In the genomic region with DNA sequence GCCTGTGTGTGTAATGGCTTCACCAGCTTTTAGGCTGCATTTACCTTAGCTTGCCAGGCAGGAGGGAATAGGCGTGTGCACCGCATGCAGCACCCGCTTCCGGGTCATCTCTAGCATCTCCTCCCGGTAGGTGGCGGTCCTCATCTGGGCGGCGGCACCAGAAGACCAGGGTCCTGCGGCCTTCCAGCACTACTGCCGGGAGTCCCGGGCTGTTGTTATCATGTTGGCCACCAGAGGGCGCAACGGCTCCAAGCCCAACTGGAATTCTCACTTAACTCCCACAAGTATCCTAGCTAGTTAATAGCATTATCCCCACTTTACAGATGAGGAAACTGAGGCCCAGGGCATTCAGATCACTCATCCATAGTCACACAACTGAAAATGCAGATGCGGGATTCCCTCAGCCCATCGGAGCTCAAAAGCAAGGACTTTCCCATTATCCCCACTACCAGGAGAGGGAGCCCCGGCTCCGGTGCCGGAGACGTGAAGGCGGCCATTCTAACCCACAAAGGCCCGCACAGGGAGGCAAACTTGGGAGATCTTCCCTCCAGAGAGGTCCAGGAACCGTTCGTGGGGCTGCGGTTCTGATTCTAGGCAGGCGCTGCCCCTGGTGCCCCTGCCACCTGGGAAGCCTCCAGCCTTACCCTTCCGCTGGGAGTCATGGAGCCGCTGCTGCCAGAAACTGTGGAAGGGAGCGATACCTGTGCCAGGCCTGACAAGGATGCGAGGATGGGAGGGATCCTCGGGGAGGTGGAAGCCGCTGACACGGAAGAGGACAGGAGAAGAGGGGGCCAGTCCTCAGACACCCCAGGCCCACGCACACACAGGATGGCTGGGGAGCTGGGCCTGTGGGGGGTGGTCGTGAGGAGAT, we compare ENCODE assay signal across 9 cellular contexts. TPM values are rescaled to one million over a fixed set of nuclear protein-coding genes. Genes with fewer than 3 reads are reported as not detected.
DNase-seq lines count a peak whose midpoint lies in the region; ATAC-seq, FAIRE-seq and TF ChIP-seq lines count a peak whose summit lies in the region.
"Had no signal": no experiment of that assay in that cellular context is flagged by ENCODE, and none has a peak within 500 bp of the region (broad histone marks: within the 10 kb centered on the region; RNA-seq: fewer than 3 reads in every experiment).

No MANE protein-coding gene starts in this region.

- no peaks in the 10 kb centered on the region for H3K9me3 Mint-ChIP-seq in chondrocyte (ENCODE audit: low read depth)

- intact Hi-C loops in HepG2 (cut with micrococcal nuclease; ENCODE audit: unreplicated experiment): loop anchor here (5.0 kb wide), 2 partner anchors 152 to 227 kb away; no protein-coding TSS in a partner anchor

- no peak overlapping the region for H3K27ac ChIP-seq in HepG2 (ENCODE audit: extremely low read length, insufficient read depth, low read length)
- H3K27ac ChIP-seq: skin epidermis had no signal

- peak; percentile 77 for TF ChIP-seq RAD21 in HepG2 (CRISPR knock-in tag; IDR thresholded peaks at IDR 0.05)

- in situ Hi-C loops in HepG2 (cut with HindIII; ENCODE audit: extremely low pct_ligation_motif_present, low pct_unique_long_range_greater_than_20kb): loop anchor here (5.0 to 10.0 kb wide), 3 partner anchors 48 to 230 kb away; no protein-coding TSS in a partner anchor

- H3K4me3 ChIP-seq in HepG2 (replicated peaks in 1 of 3; ENCODE audit: insufficient read depth in 1 of 3, low read depth in 2 of 3, low read length in 3 of 3): no peak overlapping the region
- H3K4me3 ChIP-seq: skin epidermis had no signal

- POLR2A ChIA-PET in HepG2 (lab: Yijun Ruan, JAX): no interaction called here

- no peak for TF ChIP-seq POLR2A in HepG2 (IDR thresholded peaks at IDR 0.05; ENCODE audit: insufficient read depth in 1 of 2, low read depth in 2 of 2, low read length in 2 of 2)

- peaks cover 9% of the 10 kb centered on the region for H3K27me3 Mint-ChIP-seq in chondrocyte (ENCODE audit: low read depth)

- H3K4me2 ChIP-seq in HepG2 (ENCODE audit: low read depth, low read length): no peak overlapping the region; the same call in 1 of the 2 replicates

- H3K9ac ChIP-seq in HepG2 (ENCODE audit: insufficient read depth, low read depth, low read length): no peak overlapping the region

- H3K36me3 ChIP-seq in HepG2 (replicated peaks in 1 of 2; ENCODE audit: control insufficient read depth in 1 of 2, insufficient read depth in 2 of 2, low read length in 2 of 2): no peaks in the 10 kb centered on the region

- no peaks in the 10 kb centered on the region for H3K79me2 ChIP-seq in HepG2 (ENCODE audit: insufficient read depth, low read length)

- DNase-seq in NCI-H187 (lab: John Stamatoyannopoulos, UW): peak; percentile 27 to 33
- DNase-seq in NCI-H187 treated with DMSO at 0.1 percent for 48 hours (lab: John Stamatoyannopoulos, UW): no peak
- DNase-seq in NCI-H510A (lab: John Stamatoyannopoulos, UW): peak; percentile 61
- peak; percentile 34 for DNase-seq in activated CD4-positive, alpha-beta T cell treated with anti-CD3 and anti-CD28 coated beads for 1 hour
- peak; percentile 68 for DNase-seq in chondrocyte (ENCODE audit: low spot score)
- peak; percentile 85 for DNase-seq in HepG2 (ENCODE audit: low spot score)
- DNase-seq in stimulated activated CD8-positive, alpha-beta memory T cell treated with anti-CD3 and anti-CD28 coated beads, Interleukin-12 subunit alpha, Interleukin-12 subunit beta, amount 100 ng/mL, for 24 hours (ENCODE audit: extremely low read depth): peak; percentile 33

- no peak overlapping the region for H3K4me3 Mint-ChIP-seq in chondrocyte (ENCODE audit: unreplicated experiment)

- 37% methylated on average over 17 of the region's 34 CpGs for WGBS in HepG2 (ENCODE audit: low lambda C conversion rate)

- H3K36me3 Mint-ChIP-seq in chondrocyte (ENCODE audit: low read depth): peaks cover 1% of the 10 kb centered on the region

- peak; percentile 86 for FAIRE-seq in HepG2 (lab: Jason Lieb, UNC)

- H3K27me3 ChIP-seq in HepG2 (ENCODE audit: control insufficient read depth in 1 of 2, insufficient read depth in 2 of 2, low read length in 2 of 2): peaks cover 0 to 4% of the 10 kb centered on the region in 2 experiments; a peak in 3 of 5 replicates

- TF ChIP-seq EP300 in HepG2 (IDR thresholded peaks at IDR 0.05; ENCODE audit: low read depth in 2 of 2, low read length in 2 of 2) (no peak), HepG2 (CRISPR knock-in tag; IDR thresholded peaks at IDR 0.05; ENCODE audit: borderline replicate concordance) (no peak)

- TF ChIP-seq CTCF in chondrocyte (IDR thresholded peaks at IDR 0.05) (peak; percentile 96), HepG2 (CRISPR knock-in tag; IDR thresholded peaks at IDR 0.05) (peak; percentile 87)

- H3K4me1 ChIP-seq in HepG2 (ENCODE audit: insufficient read depth, low read length): no peaks in the 10 kb centered on the region

- no peak overlapping the region for H2AFZ ChIP-seq in HepG2 (ENCODE audit: low read length)

- no TSS peak for BruUV-seq in HepG2 (replicated peaks; lab: Mats Ljungman, UMichigan)

- no peaks in the 10 kb centered on the region for H3K4me1 Mint-ChIP-seq in chondrocyte (ENCODE audit: low read depth)

- peak; percentile 86 for ATAC-seq in HG03066 (IDR thresholded peaks at IDR 0.05; ENCODE audit: low read depth, unreplicated experiment)
- peak; percentile 98 for ATAC-seq in HepG2

- H3K27ac Mint-ChIP-seq in chondrocyte (ENCODE audit: unreplicated experiment): no peak overlapping the region

- no peaks in the 10 kb centered on the region for H4K20me1 ChIP-seq in HepG2 (ENCODE audit: insufficient read depth, low read length)

- CTCF ChIA-PET in HepG2 (lab: Yijun Ruan, JAX; ENCODE audit: low intra/inter-chr PET ratio, low total read pairs): interaction anchor here (1.0 to 2.6 kb wide), 6 partner anchors 45 to 274 kb away, joined by 3 to 44 read pairs (median 4); no protein-coding TSS in a partner anchor

- H3K9me3 ChIP-seq in HepG2 (ENCODE audit: low read length): no peaks in the 10 kb centered on the region

TF ChIP-seq in HepG2, 621 proteins besides CTCF, POLR2A, EP300 and RAD21 (continues in another document):
- TF ChIP-seq ETV5 (CRISPR knock-in tag; IDR thresholded peaks at IDR 0.05; ENCODE audit: borderline replicate concordance): peak; percentile 25; the same call in 1 of the 2 replicates
- no peak for TF ChIP-seq HMG20B (CRISPR knock-in tag; conservative IDR thresholded peaks at IDR 0.05)
- no peak for TF ChIP-seq PRMT3 (CRISPR knock-in tag; IDR thresholded peaks at IDR 0.05; ENCODE audit: borderline replicate concordance, low read depth)
- TF ChIP-seq ZFY (CRISPR knock-in tag; IDR thresholded peaks at IDR 0.05): peak; percentile 64; the same call in 1 of the 2 replicates
- TF ChIP-seq SALL2 (CRISPR knock-in tag; IDR thresholded peaks at IDR 0.05): 0 out of 2 replicates have a peak, but pooled peaks have one; percentile 31
- TF ChIP-seq NR2C2 (CRISPR knock-in tag; IDR thresholded peaks at IDR 0.05; ENCODE audit: borderline replicate concordance): peak; percentile 85
- TF ChIP-seq, protein P1, sequence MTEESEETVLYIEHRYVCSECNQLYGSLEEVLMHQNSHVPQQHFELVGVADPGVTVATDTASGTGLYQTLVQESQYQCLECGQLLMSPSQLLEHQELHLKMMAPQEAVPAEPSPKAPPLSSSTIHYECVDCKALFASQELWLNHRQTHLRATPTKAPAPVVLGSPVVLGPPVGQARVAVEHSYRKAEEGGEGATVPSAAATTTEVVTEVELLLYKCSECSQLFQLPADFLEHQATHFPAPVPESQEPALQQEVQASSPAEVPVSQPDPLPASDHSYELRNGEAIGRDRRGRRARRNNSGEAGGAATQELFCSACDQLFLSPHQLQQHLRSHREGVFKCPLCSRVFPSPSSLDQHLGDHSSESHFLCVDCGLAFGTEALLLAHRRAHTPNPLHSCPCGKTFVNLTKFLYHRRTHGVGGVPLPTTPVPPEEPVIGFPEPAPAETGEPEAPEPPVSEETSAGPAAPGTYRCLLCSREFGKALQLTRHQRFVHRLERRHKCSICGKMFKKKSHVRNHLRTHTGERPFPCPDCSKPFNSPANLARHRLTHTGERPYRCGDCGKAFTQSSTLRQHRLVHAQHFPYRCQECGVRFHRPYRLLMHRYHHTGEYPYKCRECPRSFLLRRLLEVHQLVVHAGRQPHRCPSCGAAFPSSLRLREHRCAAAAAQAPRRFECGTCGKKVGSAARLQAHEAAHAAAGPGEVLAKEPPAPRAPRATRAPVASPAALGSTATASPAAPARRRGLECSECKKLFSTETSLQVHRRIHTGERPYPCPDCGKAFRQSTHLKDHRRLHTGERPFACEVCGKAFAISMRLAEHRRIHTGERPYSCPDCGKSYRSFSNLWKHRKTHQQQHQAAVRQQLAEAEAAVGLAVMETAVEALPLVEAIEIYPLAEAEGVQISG (CRISPR knock-in tag; IDR thresholded peaks at IDR 0.05): peak; percentile 79; the same call in 1 of the 2 replicates
- no peak for TF ChIP-seq ZNF225 (CRISPR knock-in tag; IDR thresholded peaks at IDR 0.05)
- TF ChIP-seq GATAD2A (CRISPR knock-in tag; IDR thresholded peaks at IDR 0.05): peak; percentile 31; the same call in 1 of the 2 replicates

RNA-seq across cellular contexts. Expression of a gene that starts 23.9 kb away (rescaled TPM):
- total RNA-seq in chondrocyte: 2.1 to 4.3 TPM (median 2.9 TPM) in 3 replicates
- total RNA-seq in HepG2 (2016; rRNA removed; fragmentation: Illumina TruSeq; extraction: Trizol): 0.40 and 0.56 TPM in 2 replicates
- total RNA-seq in HepG2 (2016; cell fraction: cytosol; rRNA removed; fragmentation: Illumina TruSeq; extraction: Trizol; ENCODE audit: low read depth): not detected in 2 replicates
- total RNA-seq in HepG2 (2016; cell fraction: insoluble cytoplasmic fraction; rRNA removed; fragmentation: Illumina TruSeq; extraction: Trizol): 0.26 TPM in 1 of 2 replicates, not detected in the other
- 0.48 TPM in 1 of 2 replicates, not detected in the other for total RNA-seq in HepG2 (2016; cell fraction: membrane; rRNA removed; fragmentation: Illumina TruSeq; extraction: Trizol)
- 0.41 and 0.59 TPM in 2 replicates for total RNA-seq in HepG2 (2016; cell fraction: nucleus; rRNA removed; fragmentation: Illumina TruSeq; extraction: Trizol)
- polyA plus RNA-seq in HepG2 (2011; rRNA removed): 1.4 and 1.6 TPM in 2 replicates
- polyA plus RNA-seq in HepG2 (2011; cell fraction: cytosol; rRNA removed): 0.46 and 0.60 TPM in 2 replicates
- polyA plus RNA-seq in HepG2 (2011; cell fraction: nucleus; rRNA removed): 3.3 and 4.3 TPM in 2 replicates
- 2.2 and 2.8 TPM in 2 replicates for polyA plus RNA-seq in HepG2 (2012)
- polyA plus RNA-seq in HepG2 (2016; cell fraction: cytosol; fragmentation: Illumina TruSeq; extraction: Trizol; ENCODE audit: low read depth): 0.15 and 0.23 TPM in 2 replicates
- polyA plus RNA-seq in HepG2 (2016; cell fraction: insoluble cytoplasmic fraction; fragmentation: Illumina TruSeq; extraction: Trizol; ENCODE audit: low read depth): 0.28 and 0.61 TPM in 2 replicates
- polyA plus RNA-seq in HepG2 (2016; cell fraction: membrane; fragmentation: Illumina TruSeq; extraction: Trizol; ENCODE audit: low read depth): 0.21 and 0.37 TPM in 2 replicates
- 1.3 and 2.3 TPM in 2 replicates for polyA plus RNA-seq in HepG2 (2016; cell fraction: nucleus; fragmentation: Illumina TruSeq; extraction: Trizol; ENCODE audit: insufficient read depth, low read depth)
- polyA minus RNA-seq in HepG2 (2011; rRNA and poly(A)+ RNA removed; ENCODE audit: low replicate concordance): 1.6 and 2.5 TPM in 2 replicates
- 0.62 TPM in 1 of 2 replicates, not detected in the other for polyA minus RNA-seq in HepG2 (2011; cell fraction: cytosol; rRNA and poly(A)+ RNA removed)
- 3.3 and 3.4 TPM in 2 replicates for polyA minus RNA-seq in HepG2 (2011; cell fraction: nucleus; rRNA and poly(A)+ RNA removed)
